Comparison of ENCODE assay signal across 16 cellular contexts in genomic region chr9:21592063-21592338, GRCh38.
DNase-seq lines count a peak whose midpoint lies in the region; ATAC-seq, FAIRE-seq and TF ChIP-seq lines count a peak whose summit lies in the region.
"Had no signal": no experiment of that assay in that cellular context is flagged by ENCODE, and none has a peak within 500 bp of the region (broad histone marks: within the 10 kb centered on the region; RNA-seq: fewer than 3 reads in every experiment).

No MANE protein-coding gene starts in this region.

- CTCF ChIA-PET in activated naive CD4-positive, alpha-beta T cell treated with anti-CD3 and anti-CD28 coated beads, Interleukin-2, amount 10 ng/mL, durations not matched to agents 7 days and 5 days (lab: Charles Lee) = no interaction called here

- 88 to 93% methylated on average over 3 of the region's 3 CpGs for WGBS in body of pancreas, 2 donors

- H3K9me3 Mint-ChIP-seq in activated naive CD4-positive, alpha-beta T cell treated with anti-CD3 and anti-CD28 coated beads, Interleukin-2, amount 50 U/mL, for 24 hours = no peaks in the 10 kb centered on the region
- no peaks in the 10 kb centered on the region for H3K9me3 Mint-ChIP-seq in activated naive CD4-positive, alpha-beta T cell treated with anti-CD3 and anti-CD28 coated beads, Interleukin-2, amount 10 ng/mL, durations not matched to agents 7 days and 5 days

- H3K4me1 Mint-ChIP-seq in activated naive CD4-positive, alpha-beta T cell treated with anti-CD3 and anti-CD28 coated beads, Interleukin-2, amount 50 U/mL, for 24 hours = peaks cover 43% of the 10 kb centered on the region
- peaks cover 13% of the 10 kb centered on the region for H3K4me1 Mint-ChIP-seq in activated naive CD4-positive, alpha-beta T cell treated with anti-CD3 and anti-CD28 coated beads, Interleukin-2, amount 10 ng/mL, durations not matched to agents 7 days and 5 days

- H3K36me3 Mint-ChIP-seq in activated naive CD4-positive, alpha-beta T cell treated with anti-CD3 and anti-CD28 coated beads, Interleukin-2, amount 50 U/mL, for 24 hours = no peaks in the 10 kb centered on the region
- no peaks in the 10 kb centered on the region for H3K36me3 Mint-ChIP-seq in activated naive CD4-positive, alpha-beta T cell treated with anti-CD3 and anti-CD28 coated beads, Interleukin-2, amount 10 ng/mL, durations not matched to agents 7 days and 5 days

- TF ChIP-seq POLR2A in body of pancreas (IDR thresholded peaks at IDR 0.05) = no peak

- peaks cover 14% of the 10 kb centered on the region for H3K79me2 ChIP-seq in fibroblast of lung (ENCODE audit: control insufficient read depth, insufficient read depth, low read length)

- H3K4me3 Mint-ChIP-seq in activated naive CD4-positive, alpha-beta T cell treated with anti-CD3 and anti-CD28 coated beads, Interleukin-2, amount 50 U/mL, for 24 hours = peak overlapping the region; percentile 71
- H3K4me3 Mint-ChIP-seq in activated naive CD4-positive, alpha-beta T cell treated with anti-CD3 and anti-CD28 coated beads, Interleukin-2, amount 10 ng/mL, durations not matched to agents 7 days and 5 days = no peak overlapping the region

- intact Hi-C loops in body of pancreas (cut with DNase I) (no loop called here), left ventricle myocardium inferior (cut with micrococcal nuclease) (no loop called here)

- no peak for FAIRE-seq in urothelium cell line (lab: Jason Lieb, UNC)
- FAIRE-seq: colon, GM12891 had no signal

- no peaks in the 10 kb centered on the region for H3K27me3 Mint-ChIP-seq in activated naive CD4-positive, alpha-beta T cell treated with anti-CD3 and anti-CD28 coated beads, Interleukin-2, amount 50 U/mL, for 24 hours
- no peaks in the 10 kb centered on the region for H3K27me3 Mint-ChIP-seq in activated naive CD4-positive, alpha-beta T cell treated with anti-CD3 and anti-CD28 coated beads, Interleukin-2, amount 10 ng/mL, durations not matched to agents 7 days and 5 days

- TF ChIP-seq CTCF in RWPE2 (IDR thresholded peaks at IDR 0.05; ENCODE audit: poor library complexity, severe bottlenecking) (no peak), fibroblast of lung (conservative IDR thresholded peaks at IDR 0.05 in 1 of 2, IDR thresholded peaks at IDR 0.05 in 1 of 2; ENCODE audit: low read depth in 1 of 2, low read length in 2 of 2) (no peak), body of pancreas (IDR thresholded peaks at IDR 0.05) (no peak), left ventricle myocardium inferior (IDR thresholded peaks at IDR 0.05; ENCODE audit: borderline replicate concordance) (no peak)

- peaks cover 35% of the 10 kb centered on the region for H3K4me1 ChIP-seq in RWPE2 (ENCODE audit: insufficient read depth, poor library complexity, severe bottlenecking)
- peaks cover 7% of the 10 kb centered on the region for H3K4me1 ChIP-seq in fibroblast of lung (ENCODE audit: control insufficient read depth, extremely low read depth, insufficient read depth, low read length)
- no peaks in the 10 kb centered on the region for H3K4me1 ChIP-seq in body of pancreas
- no peaks in the 10 kb centered on the region for H3K4me1 ChIP-seq in left ventricle myocardium inferior
- H3K4me1 ChIP-seq: transverse colon had no signal

- peak overlapping the region; percentile 25 for H3K4me2 ChIP-seq in fibroblast of lung (ENCODE audit: extremely low read depth, insufficient read depth, low read length)

- H3K27ac Mint-ChIP-seq in activated naive CD4-positive, alpha-beta T cell treated with anti-CD3 and anti-CD28 coated beads, Interleukin-2, amount 50 U/mL, for 24 hours = peak overlapping the region; percentile 36
- no peak overlapping the region for H3K27ac Mint-ChIP-seq in activated naive CD4-positive, alpha-beta T cell treated with anti-CD3 and anti-CD28 coated beads, Interleukin-2, amount 10 ng/mL, durations not matched to agents 7 days and 5 days

- peaks cover 37% of the 10 kb centered on the region for H3K36me3 ChIP-seq in RWPE2 (ENCODE audit: low read depth)
- no peaks in the 10 kb centered on the region for H3K36me3 ChIP-seq in fibroblast of lung (ENCODE audit: control insufficient read depth, insufficient read depth, low read length)
- H3K36me3 ChIP-seq in body of pancreas (replicated peaks in 1 of 2; ENCODE audit: insufficient read depth in 1 of 2, low read depth in 2 of 2) = no peaks in the 10 kb centered on the region
- no peaks in the 10 kb centered on the region for H3K36me3 ChIP-seq in left ventricle myocardium inferior
- H3K36me3 ChIP-seq: ovary, transverse colon had no signal

- H4K20me1 ChIP-seq in fibroblast of lung (ENCODE audit: control insufficient read depth, extremely low read depth, insufficient read depth, low read length) = no peaks in the 10 kb centered on the region

- no peak for DNase-seq in activated naive CD4-positive, alpha-beta T cell treated with anti-CD3 and anti-CD28 coated beads, Interleukin-2, amount 10 ng/mL, durations not matched to agents 7 days and 5 days
- DNase-seq in RWPE2 (ENCODE audit: low spot score) (no peak), fibroblast of lung (ENCODE audit: low read depth in 2 of 2) (no peak), urothelium cell line (ENCODE audit: low spot score) (peak; percentile 6), GM19240 (ENCODE audit: insufficient read length, low spot score) (no peak), body of pancreas (no peak), left ventricle myocardium inferior (no peak)
- DNase-seq: glutamatergic neuron, Karpas-422, NCI-H1436 treated with DMSO at 0.1 percent for 48 hours had no signal

- no peak overlapping the region for H3K9ac ChIP-seq in fibroblast of lung (ENCODE audit: insufficient read depth, low read length)

- H3K27me3 ChIP-seq in RWPE2 (ENCODE audit: insufficient read depth, poor library complexity, severe bottlenecking) (no peaks in the 10 kb centered on the region), fibroblast of lung (ENCODE audit: control insufficient read depth, insufficient read depth, low read length) (no peaks in the 10 kb centered on the region), body of pancreas (no peaks in the 10 kb centered on the region), left ventricle myocardium inferior (ENCODE audit: low read depth) (peaks cover 15% of the 10 kb centered on the region)
- H3K27me3 ChIP-seq: ovary, transverse colon had no signal

- H3K4me3 ChIP-seq in RWPE2 (ENCODE audit: severe bottlenecking) = peak overlapping the region; percentile 41
- no peak overlapping the region for H3K4me3 ChIP-seq in fibroblast of lung (replicated peaks in 1 of 4; ENCODE audit: control extremely low read depth in 1 of 4, insufficient read depth in 1 of 4, low read depth in 3 of 4, low read length in 4 of 4)
- H3K4me3 ChIP-seq in body of pancreas = no peak overlapping the region
- no peak overlapping the region for H3K4me3 ChIP-seq in left ventricle myocardium inferior
- H3K4me3 ChIP-seq: ovary, skin epidermis, transverse colon had no signal

- H3K27ac ChIP-seq in RWPE2 (ENCODE audit: poor library complexity, severe bottlenecking) (peak overlapping the region; percentile 98), fibroblast of lung (ENCODE audit: insufficient read depth, low read length) (peak overlapping the region; percentile 84), body of pancreas (no peak overlapping the region), left ventricle myocardium inferior (replicated peaks) (no peak overlapping the region)
- H3K27ac ChIP-seq: ovary, transverse colon had no signal

- no peak overlapping the region for H2AFZ ChIP-seq in fibroblast of lung (ENCODE audit: low read length)

- H3K9me3 ChIP-seq in RWPE2 (ENCODE audit: severe bottlenecking) (no peaks in the 10 kb centered on the region), fibroblast of lung (ENCODE audit: control insufficient read depth, insufficient read depth, low read depth, low read length) (no peaks in the 10 kb centered on the region), body of pancreas (no peaks in the 10 kb centered on the region), left ventricle myocardium inferior (replicated peaks) (no peaks in the 10 kb centered on the region)
- H3K9me3 ChIP-seq: ovary, transverse colon had no signal

- ATAC-seq in RWPE2 (ENCODE audit: low read depth) (peak; percentile 19), body of pancreas (no peak)

Comparison
In these comparisons a context has a peak if more than half of its experiments do, and no peak if none do; other contexts are left out.
1. H3K27ac ChIP-seq: peak in RWPE2 (single experiment) and fibroblast of lung (single experiment); none in body of pancreas (0 of 4) and left ventricle myocardium inferior (single experiment).